Comparison of ENCODE assay signal across 20 cellular contexts in the genomic region with DNA sequence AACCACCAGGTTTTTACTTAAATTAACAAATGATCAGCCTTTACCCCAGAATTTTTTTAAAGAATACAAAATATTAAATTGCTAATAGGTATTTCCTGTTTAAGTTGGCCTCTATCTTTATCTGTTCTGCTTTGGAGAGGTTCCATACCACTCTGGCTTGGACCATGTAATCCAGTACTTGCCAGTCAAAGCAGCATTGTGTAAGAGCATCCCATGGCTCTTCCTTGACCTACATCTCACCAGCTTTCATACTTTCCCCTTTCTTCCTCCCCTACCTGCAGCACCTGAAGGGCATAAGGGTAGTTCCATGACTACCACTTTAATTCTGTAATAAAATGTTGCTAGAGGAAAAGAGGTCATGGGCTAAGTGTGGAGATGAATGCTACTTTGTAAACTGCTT.
"Had no signal": no experiment of that assay in that cellular context is flagged by ENCODE, and none has a peak within 500 bp of the region (broad histone marks: within the 10 kb centered on the region; RNA-seq: fewer than 3 reads in every experiment).

No MANE protein-coding gene starts in this region.

- DNase-seq: activated CD4-positive, alpha-beta T cell treated with anti-CD3 and anti-CD28 coated beads for 48 hours; activated CD4-positive, CD25-positive, alpha-beta regulatory T cell; activated CD8-positive, alpha-beta T cell treated with anti-CD3 and anti-CD28 coated beads for 36 hours; activated naive CD4-positive, alpha-beta T cell treated with anti-CD3 and anti-CD28 coated beads for 36 hours; activated T-cell treated with anti-CD3 and anti-CD28 coated beads, Interleukin-2, amount 50 U/mL, for 1 hour; anterior cingulate cortex; effector memory CD8-positive, alpha-beta T cell; glutamatergic neuron; hippocampal formation; lower lobe of right lung; pancreas; right lobe of liver; stimulated activated CD4-positive, alpha-beta T cell treated with anti-CD3 and anti-CD28 coated beads, Interleukin-4, amount 100 ng/mL, for 24 hours; stomach; T1000; testis had no signal

- ATAC-seq: activated CD8-positive, alpha-beta T cell treated with anti-CD3 and anti-CD28 coated beads for 36 hours; activated T-helper 17 cell treated with anti-CD3 and anti-CD28 coated beads, Interleukin-2, amount 50 U/mL, for 72 hours; effector memory CD8-positive, alpha-beta T cell; lower lobe of right lung; natural killer cell treated with Interleukin-12 subunit alpha and Interleukin-12 subunit beta and Interleukin-15 and Interleukin-18, amount 100 ng/mL, for 72 hours; pancreas; right lobe of liver; stimulated activated effector memory CD8-positive, alpha-beta T cell treated with anti-CD3 and anti-CD28 coated beads, Interleukin-12 subunit alpha, Interleukin-12 subunit beta, amount 100 ng/mL, for 72 hours had no signal

- H3K27ac ChIP-seq: lower lobe of right lung, neutrophil, pancreas, right lobe of liver, stomach, testis had no signal

- H3K9me3 ChIP-seq: lower lobe of right lung, neutrophil, pancreas, right lobe of liver, stomach, testis had no signal

- H3K27me3 ChIP-seq: pancreas, right lobe of liver, stomach, testis had no signal

- H3K4me3 ChIP-seq: lower lobe of right lung, pancreas, right lobe of liver, stomach, testis had no signal

- H3K4me1 ChIP-seq: lower lobe of right lung, pancreas, right lobe of liver, testis had no signal

- H3K36me3 ChIP-seq: lower lobe of right lung, neutrophil, pancreas, right lobe of liver, stomach had no signal
